Comparison of ENCODE assay signal across 7 cellular contexts in the genomic region with DNA sequence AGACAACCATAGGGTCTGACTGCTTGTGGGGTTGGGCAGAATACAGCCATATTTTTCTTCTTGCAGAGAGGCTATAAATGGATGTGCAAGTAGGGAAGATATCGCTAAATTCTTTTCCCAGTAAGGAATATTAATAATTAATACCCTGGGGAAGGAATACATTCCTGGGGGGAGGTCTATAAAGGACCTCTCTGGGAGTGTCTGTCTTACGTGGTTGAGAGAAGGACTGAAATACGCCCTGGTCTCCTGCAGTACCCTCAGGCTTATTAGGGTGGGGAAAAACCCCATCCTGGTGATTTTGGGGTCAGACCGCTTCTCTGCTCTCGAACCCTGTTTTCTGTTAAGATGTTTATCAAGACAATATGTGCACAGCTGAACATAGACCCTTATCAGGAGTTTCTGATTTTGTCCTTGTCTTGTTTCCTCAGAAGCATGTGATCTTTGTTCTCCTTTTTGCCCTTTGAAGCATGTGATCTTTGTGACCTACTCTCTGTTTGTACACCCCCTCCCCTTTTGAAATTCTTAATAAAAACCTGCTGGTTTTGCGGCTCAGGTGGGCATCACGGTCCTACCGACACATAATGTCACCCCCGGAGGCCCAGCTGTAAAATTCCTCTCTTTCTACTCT. TPM values are rescaled to one million over a fixed set of nuclear protein-coding genes. Genes with fewer than 3 reads are reported as not detected.
"Had no signal": no experiment of that assay in that cellular context is flagged by ENCODE, and none has a peak within 500 bp of the region (broad histone marks: within the 10 kb centered on the region; RNA-seq: fewer than 3 reads in every experiment).

No MANE protein-coding gene starts in this region.

RNA-seq across cellular contexts. Expression of gene ERN2, which starts 9.7 kb away (rescaled TPM):
- total RNA-seq: subcutaneous adipose tissue, temporal lobe, thyroid gland, tibial nerve, vagina had no signal

RNA-seq across cellular contexts. Expression of gene CHP2, which starts 32.1 kb away (rescaled TPM):
- total RNA-seq: subcutaneous adipose tissue, thoracic aorta, thyroid gland, upper lobe of right lung had no signal
